Comparison of ENCODE assay signal across 15 cellular contexts in genomic region chr14:91281346-91281745, GRCh38. TPM values are rescaled to one million over a fixed set of nuclear protein-coding genes. Genes with fewer than 3 reads are reported as not detected.
DNase-seq lines count a peak whose midpoint lies in the region; ATAC-seq and TF ChIP-seq lines count a peak whose summit lies in the region.
"Had no signal": no experiment of that assay in that cellular context is flagged by ENCODE, and none has a peak within 500 bp of the region (broad histone marks: within the 10 kb centered on the region; RNA-seq: fewer than 3 reads in every experiment).

No MANE protein-coding gene starts in this region.

- peaks cover 7% of the 10 kb centered on the region for H3K27me3 Mint-ChIP-seq in CD4-positive, CD25-positive, alpha-beta regulatory T cell
- no peaks in the 10 kb centered on the region for H3K27me3 Mint-ChIP-seq in naive thymus-derived CD4-positive, alpha-beta T cell

- H3K9me3 ChIP-seq in CD4-positive, CD25-positive, alpha-beta regulatory T cell (ENCODE audit: control insufficient read depth in 2 of 2, low read length in 2 of 2), result no peaks in the 10 kb centered on the region
- H3K9me3 ChIP-seq in naive thymus-derived CD4-positive, alpha-beta T cell (ENCODE audit: control insufficient read depth in 2 of 3, low read length in 3 of 3), result no peaks in the 10 kb centered on the region
- H3K9me3 ChIP-seq: BLaER1 treated with 17β-estradiol and CSF1 and Interleukin-3, amounts not matched to agents 10 nM and 100 nM; HAP-1 had no signal

- no peak overlapping the region for H3K4me3 ChIP-seq in CD4-positive, CD25-positive, alpha-beta regulatory T cell (ENCODE audit: low read depth, low read length)
- H3K4me3 ChIP-seq in naive thymus-derived CD4-positive, alpha-beta T cell (ENCODE audit: low read length), result no peak overlapping the region
- H3K4me3 ChIP-seq: BLaER1 treated with 17β-estradiol and CSF1 and Interleukin-3, amounts not matched to agents 10 nM and 100 nM; HAP-1; hepatocyte had no signal

- H3K36me3 Mint-ChIP-seq in CD4-positive, CD25-positive, alpha-beta regulatory T cell, result peaks cover 50% of the 10 kb centered on the region
- H3K36me3 Mint-ChIP-seq in naive thymus-derived CD4-positive, alpha-beta T cell, result peaks cover 10 to 71% (median 47%) of the 10 kb centered on the region in 5 donors

- intact Hi-C loops in naive thymus-derived CD4-positive, alpha-beta T cell (cut with micrococcal nuclease), result no loop called here

- POLR2A ChIA-PET in naive thymus-derived CD4-positive, alpha-beta T cell (lab: Charles Lee), result interaction anchor here (1.5 kb wide), 1 partner anchor 10 kb away, joined by 4 read pairs; no protein-coding TSS in a partner anchor

- H3K4me1 Mint-ChIP-seq in CD4-positive, CD25-positive, alpha-beta regulatory T cell, result peaks cover 3 to 16% (median 9%) of the 10 kb centered on the region in 4 donors
- H3K4me1 Mint-ChIP-seq in naive thymus-derived CD4-positive, alpha-beta T cell, result peaks cover 8 to 22% (median 15%) of the 10 kb centered on the region in 7 donors

- no peaks in the 10 kb centered on the region for H3K27me3 ChIP-seq in CD4-positive, CD25-positive, alpha-beta regulatory T cell (ENCODE audit: control insufficient read depth, insufficient read depth, low read length)
- no peaks in the 10 kb centered on the region for H3K27me3 ChIP-seq in foreskin keratinocyte
- no peaks in the 10 kb centered on the region for H3K27me3 ChIP-seq in naive thymus-derived CD4-positive, alpha-beta T cell (ENCODE audit: control insufficient read depth in 2 of 2, insufficient read depth in 2 of 2, low read length in 2 of 2)
- H3K27me3 ChIP-seq: BLaER1 treated with 17β-estradiol and CSF1 and Interleukin-3, amounts not matched to agents 10 nM and 100 nM; hepatocyte had no signal

- no peaks in the 10 kb centered on the region for H3K9me3 Mint-ChIP-seq in CD4-positive, CD25-positive, alpha-beta regulatory T cell
- H3K9me3 Mint-ChIP-seq in naive thymus-derived CD4-positive, alpha-beta T cell, result no peaks in the 10 kb centered on the region

- H3K4me1 ChIP-seq in CD4-positive, CD25-positive, alpha-beta regulatory T cell (ENCODE audit: control insufficient read depth, insufficient read depth, low read length, poor library complexity, severe bottlenecking), result no peaks in the 10 kb centered on the region
- peaks cover 29% of the 10 kb centered on the region for H3K4me1 ChIP-seq in foreskin keratinocyte
- no peaks in the 10 kb centered on the region for H3K4me1 ChIP-seq in naive thymus-derived CD4-positive, alpha-beta T cell (ENCODE audit: control insufficient read depth in 2 of 2, insufficient read depth in 2 of 2, low read length in 2 of 2)
- H3K4me1 ChIP-seq: HAP-1 had no signal

- peaks cover 100% of the 10 kb centered on the region for H3K36me3 ChIP-seq in CD4-positive, CD25-positive, alpha-beta regulatory T cell (ENCODE audit: control insufficient read depth, insufficient read depth, low read length)
- peaks cover 83 to 99% (median 85%) of the 10 kb centered on the region in 3 experiments for H3K36me3 ChIP-seq in naive thymus-derived CD4-positive, alpha-beta T cell (ENCODE audit: control insufficient read depth in 2 of 3, insufficient read depth in 3 of 3, low read length in 3 of 3)

- DNase-seq in CD4-positive, CD25-positive, alpha-beta regulatory T cell, result no peak
- DNase-seq in GM04504 (ENCODE audit: low read depth) (peak; percentile 47), T1000 (lab: John Stamatoyannopoulos, UW) (peak; percentile 27), foreskin keratinocyte (peak; percentile 62 to 82), NCI-H146 treated with DMSO at 0.1 percent for 48 hours (lab: John Stamatoyannopoulos, UW; ENCODE audit: unreplicated experiment) (no peak)
- DNase-seq in naive thymus-derived CD4-positive, alpha-beta T cell, result no peak
- DNase-seq: activated T-cell treated with anti-CD3 and anti-CD28 coated beads for 4 hours, amniotic stem cell, NCI-H1092 treated with DMSO at 0.1 percent for 48 hours, NCI-H446 had no signal

- CTCF ChIA-PET in naive thymus-derived CD4-positive, alpha-beta T cell (lab: Charles Lee), result interaction anchor here (17.3 kb wide), 1 partner anchor 106 kb away, joined by 204 read pairs; no protein-coding TSS in a partner anchor

- H3K27ac Mint-ChIP-seq in CD4-positive, CD25-positive, alpha-beta regulatory T cell, result peak overlapping the region in 2 of 3 donors; percentile 65 to 87
- H3K27ac Mint-ChIP-seq in naive thymus-derived CD4-positive, alpha-beta T cell, result peak overlapping the region in 3 of 9 donors; percentile 58 to 72 (median 63)

- no peak for TF ChIP-seq CTCF in foreskin keratinocyte (conservative IDR thresholded peaks at IDR 0.05)

- no peak overlapping the region for H3K27ac ChIP-seq in CD4-positive, CD25-positive, alpha-beta regulatory T cell (ENCODE audit: insufficient read depth, low read length, poor library complexity, severe bottlenecking)
- no peak overlapping the region for H3K27ac ChIP-seq in foreskin keratinocyte
- H3K27ac ChIP-seq in naive thymus-derived CD4-positive, alpha-beta T cell (ENCODE audit: low read depth, low read length), result no peak overlapping the region
- H3K27ac ChIP-seq: BLaER1 treated with 17β-estradiol and CSF1 and Interleukin-3, amounts not matched to agents 10 nM and 100 nM; hepatocyte had no signal

- no peak for ATAC-seq in CD4-positive, CD25-positive, alpha-beta regulatory T cell (ENCODE audit: low read depth in 2 of 2)
- ATAC-seq in foreskin keratinocyte (peak; percentile 90), GM18858 (IDR thresholded peaks at IDR 0.05; ENCODE audit: unreplicated experiment) (no peak), GM18907 (IDR thresholded peaks at IDR 0.05; ENCODE audit: unreplicated experiment) (no peak)
- no peak for ATAC-seq in naive thymus-derived CD4-positive, alpha-beta T cell

- no peak overlapping the region for H3K4me3 Mint-ChIP-seq in CD4-positive, CD25-positive, alpha-beta regulatory T cell
- H3K4me3 Mint-ChIP-seq in naive thymus-derived CD4-positive, alpha-beta T cell, result peak overlapping the region in 1 of 10 donors; percentile 7

RNA-seq across cellular contexts. Expression of gene GPR68, which starts 36.8 kb away (rescaled TPM):
- total RNA-seq in CD4-positive, CD25-positive, alpha-beta regulatory T cell, result 18.8 TPM
- polyA plus RNA-seq in CD4-positive, CD25-positive, alpha-beta regulatory T cell, result 10 to 100 TPM in 2 of 4 donors, 1 to 10 TPM in 2; 8.5 to 19.1 (median 11.0) TPM
- total RNA-seq in foreskin keratinocyte, result 0.95 and 2.5 TPM in 2 replicates
- polyA plus RNA-seq in foreskin keratinocyte, result 0.70 and 2.0 TPM in 2 replicates
- 10 to 100 TPM in 1 of 5 experiments, 1 to 10 TPM in 3, under 1 TPM in 1; 0.86 to 38.6 (median 2.3) TPM for total RNA-seq in naive thymus-derived CD4-positive, alpha-beta T cell
- under 1 TPM in 1 of 2 donors, not detected in 1; 0.67 TPM for polyA plus RNA-seq in naive thymus-derived CD4-positive, alpha-beta T cell

Comparison
In these comparisons a context has a peak if more than half of its experiments do, and no peak if none do; other contexts are left out.
1. DNase-seq: peak in GM04504 (single experiment), T1000 (single experiment) and foreskin keratinocyte (2 of 2); none in CD4-positive, CD25-positive, alpha-beta regulatory T cell (0 of 3), NCI-H146 treated with DMSO at 0.1 percent for 48 hours (single experiment) and naive thymus-derived CD4-positive, alpha-beta T cell (0 of 9).